7 cellular contexts compared by ENCODE assay signal in genomic region chr1:234957330-234958065, GRCh38.
A peak's percentile ranks its signal among the peaks of the same experiment; 100 is the strongest.
DNase-seq lines count a peak whose midpoint lies in the region; ATAC-seq, FAIRE-seq and TF ChIP-seq lines count a peak whose summit lies in the region.

No MANE protein-coding gene starts in this region.

- no peak for TF ChIP-seq POLR2A in H54 (IDR thresholded peaks at IDR 0.05; ENCODE audit: low read depth, low read length)

- peak; percentile 57 for DNase-seq in H54 (ENCODE audit: insufficient read length, low spot score)
- DNase-seq in NCI-H510A (lab: John Stamatoyannopoulos, UW): peak; percentile 32
- peak; percentile 84 for DNase-seq in cerebellar cortex (ENCODE audit: low spot score)
- peak; percentile 84 for DNase-seq in myocyte (ENCODE audit: low read depth)
- DNase-seq in epidermal melanocyte (ENCODE audit: insufficient read length, low spot score): no peak

- FAIRE-seq in H54 (lab: Jason Lieb, UNC): peak; percentile 11

- ATAC-seq in HG03457 (IDR thresholded peaks at IDR 0.05; ENCODE audit: unreplicated experiment): no peak
- no peak for ATAC-seq in HG02678 (IDR thresholded peaks at IDR 0.05; ENCODE audit: unreplicated experiment)
